1 cellular context compared by ENCODE assay signal in the genomic region with DNA sequence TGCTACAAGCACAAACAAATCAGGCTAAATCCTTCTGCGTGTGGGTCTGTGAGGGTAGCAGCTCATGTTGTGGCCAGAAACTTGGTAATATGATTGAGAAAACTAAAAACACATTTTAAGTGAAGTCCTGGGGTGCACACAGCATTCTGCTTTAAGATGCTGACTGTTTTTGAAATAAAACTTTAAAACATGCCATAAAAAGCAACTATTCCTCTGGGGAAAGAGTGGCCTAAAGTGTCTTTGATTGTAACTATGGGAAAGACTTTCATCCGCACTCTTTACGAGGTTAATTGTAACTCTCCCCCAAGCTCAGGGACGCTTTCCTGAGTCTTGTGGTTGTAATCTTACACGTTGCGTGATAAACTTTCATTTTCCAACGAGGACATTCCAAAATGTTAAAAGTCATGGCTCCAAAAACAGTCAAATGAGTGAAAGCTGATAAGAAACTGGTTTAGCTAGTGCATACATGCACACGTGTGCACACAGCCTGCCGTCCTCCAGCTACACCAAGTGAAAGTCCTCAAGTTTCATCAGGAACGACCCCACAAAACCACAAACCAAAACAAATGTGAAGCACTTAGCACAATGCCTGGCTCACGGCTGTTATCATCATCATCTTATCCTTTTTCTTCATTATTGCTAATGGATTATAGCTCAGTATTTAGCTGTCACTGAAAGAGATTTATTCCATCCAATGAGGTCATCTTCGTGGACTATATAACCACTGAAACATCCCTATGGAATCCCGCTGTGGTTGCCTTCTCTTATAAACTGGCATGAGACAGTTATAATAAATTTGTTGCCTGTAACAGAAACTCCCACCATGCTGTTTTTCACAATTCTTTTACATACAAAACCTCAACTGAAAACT.
TF ChIP-seq lines count a peak whose summit lies in the region.

No MANE protein-coding gene starts in this region.

TF ChIP-seq in SK-N-SH, 30 proteins besides CTCF, POLR2A, EP300 and RAD21 (continued from another document):
- TF ChIP-seq, protein P1, sequence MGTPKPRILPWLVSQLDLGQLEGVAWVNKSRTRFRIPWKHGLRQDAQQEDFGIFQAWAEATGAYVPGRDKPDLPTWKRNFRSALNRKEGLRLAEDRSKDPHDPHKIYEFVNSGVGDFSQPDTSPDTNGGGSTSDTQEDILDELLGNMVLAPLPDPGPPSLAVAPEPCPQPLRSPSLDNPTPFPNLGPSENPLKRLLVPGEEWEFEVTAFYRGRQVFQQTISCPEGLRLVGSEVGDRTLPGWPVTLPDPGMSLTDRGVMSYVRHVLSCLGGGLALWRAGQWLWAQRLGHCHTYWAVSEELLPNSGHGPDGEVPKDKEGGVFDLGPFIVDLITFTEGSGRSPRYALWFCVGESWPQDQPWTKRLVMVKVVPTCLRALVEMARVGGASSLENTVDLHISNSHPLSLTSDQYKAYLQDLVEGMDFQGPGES (IDR thresholded peaks at IDR 0.05; ENCODE audit: low read depth, low read length), result no peak
- TF ChIP-seq FOSL2 (IDR thresholded peaks at IDR 0.05; ENCODE audit: borderline replicate concordance, low read depth) (peak; percentile 91), YY1 (IDR thresholded peaks at IDR 0.05; ENCODE audit: low read depth) (peak; percentile 31; the same call in 1 of the 2 replicates), TCF12 (IDR thresholded peaks at IDR 0.05) (peak; percentile 96), FOXM1 (IDR thresholded peaks at IDR 0.05; ENCODE audit: low read depth) (peak; percentile 88), JUND (IDR thresholded peaks at IDR 0.05) (peak; percentile 94), TAF1 (IDR thresholded peaks at IDR 0.05; ENCODE audit: borderline replicate concordance, low read depth, low read length) (no peak), SMC3 (IDR thresholded peaks at IDR 0.05; ENCODE audit: low read depth, low read length) (no peak), RXRA (IDR thresholded peaks at IDR 0.05; ENCODE audit: borderline replicate concordance, low read depth) (peak; percentile 87), GABPA (IDR thresholded peaks at IDR 0.05; ENCODE audit: low read depth) (no peak), NFIC (IDR thresholded peaks at IDR 0.05; ENCODE audit: borderline replicate concordance) (peak; percentile 88)
- TF ChIP-seq, protein P2, sequence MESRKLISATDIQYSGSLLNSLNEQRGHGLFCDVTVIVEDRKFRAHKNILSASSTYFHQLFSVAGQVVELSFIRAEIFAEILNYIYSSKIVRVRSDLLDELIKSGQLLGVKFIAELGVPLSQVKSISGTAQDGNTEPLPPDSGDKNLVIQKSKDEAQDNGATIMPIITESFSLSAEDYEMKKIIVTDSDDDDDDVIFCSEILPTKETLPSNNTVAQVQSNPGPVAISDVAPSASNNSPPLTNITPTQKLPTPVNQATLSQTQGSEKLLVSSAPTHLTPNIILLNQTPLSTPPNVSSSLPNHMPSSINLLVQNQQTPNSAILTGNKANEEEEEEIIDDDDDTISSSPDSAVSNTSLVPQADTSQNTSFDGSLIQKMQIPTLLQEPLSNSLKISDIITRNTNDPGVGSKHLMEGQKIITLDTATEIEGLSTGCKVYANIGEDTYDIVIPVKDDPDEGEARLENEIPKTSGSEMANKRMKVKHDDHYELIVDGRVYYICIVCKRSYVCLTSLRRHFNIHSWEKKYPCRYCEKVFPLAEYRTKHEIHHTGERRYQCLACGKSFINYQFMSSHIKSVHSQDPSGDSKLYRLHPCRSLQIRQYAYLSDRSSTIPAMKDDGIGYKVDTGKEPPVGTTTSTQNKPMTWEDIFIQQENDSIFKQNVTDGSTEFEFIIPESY (IDR thresholded peaks at IDR 0.05; ENCODE audit: borderline replicate concordance, low read depth), result peak; percentile 85; the same call in 1 of the 2 replicates
